In the genomic region with DNA sequence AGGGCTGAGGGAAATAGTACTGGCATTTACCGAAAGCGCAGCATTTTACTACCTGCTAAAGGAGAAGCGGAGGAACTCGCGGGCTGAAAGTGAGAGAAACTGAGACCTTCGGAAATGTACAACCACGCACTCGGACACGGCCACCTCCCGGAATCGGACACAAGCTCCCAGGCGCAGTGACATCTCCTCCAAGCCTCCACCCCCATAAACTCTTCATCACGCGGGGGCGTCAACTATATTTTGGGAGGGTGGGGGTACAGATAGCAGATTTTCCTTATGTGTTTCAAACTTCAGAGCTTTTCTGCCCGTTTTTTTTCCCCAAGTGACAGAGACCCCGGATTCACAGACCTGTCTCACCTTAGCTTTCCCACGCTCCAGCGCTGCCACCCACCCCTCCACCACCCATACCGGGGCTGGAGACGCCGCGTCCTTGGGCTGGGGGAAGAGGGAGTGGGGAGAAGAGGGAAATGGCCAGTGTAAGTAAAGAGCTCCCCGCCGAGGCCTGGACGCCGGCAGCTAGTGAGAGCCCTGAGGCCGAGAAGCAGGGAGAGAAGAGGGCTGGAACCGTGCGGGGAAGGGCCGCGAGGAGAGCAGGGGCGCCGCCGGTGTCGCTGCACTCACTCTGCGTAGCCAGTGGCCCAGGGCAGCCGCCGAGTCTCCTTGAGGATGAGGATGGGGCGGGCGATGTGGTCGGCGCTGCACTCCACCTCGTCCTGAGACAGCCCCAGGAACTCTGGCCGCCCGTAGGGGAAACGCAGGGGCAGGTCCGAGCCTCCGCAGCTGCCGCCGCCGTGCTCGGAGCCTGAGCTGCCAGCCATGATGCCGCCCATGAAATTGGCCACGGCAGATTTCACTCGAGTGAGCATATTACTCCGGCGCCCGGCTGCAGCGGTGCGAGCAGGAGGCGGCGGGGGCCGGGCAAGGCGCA, we compare ENCODE assay signal across 8 cellular contexts.
DNase-seq lines count a peak whose midpoint lies in the region; ATAC-seq and TF ChIP-seq lines count a peak whose summit lies in the region.

No MANE protein-coding gene starts in this region.

- ATAC-seq in HG02798 (IDR thresholded peaks at IDR 0.05; ENCODE audit: poor library complexity, unreplicated experiment), result peak; percentile 47

- TF ChIP-seq CTCF in GM12865 (IDR thresholded peaks at IDR 0.05; ENCODE audit: insufficient read depth, low read depth, low read length, missing control alignments), result no peak

- peak; percentile 71 for DNase-seq in AG08396 (ENCODE audit: low spot score)
- DNase-seq in GM12865 (ENCODE audit: low read depth), result peak; percentile 36
- DNase-seq in NCI-H226, result peak; percentile 42
- peak in 45 of 56 donors; percentile 15 to 81 (median 61) for DNase-seq in amygdala (lab: John Stamatoyannopoulos, UW)
- DNase-seq in hepatic stellate cell (ENCODE audit: low spot score), result peak; percentile 50
- DNase-seq in putamen (ENCODE audit: low spot score), result peak; percentile 68
- DNase-seq in amniotic stem cell (lab: John Stamatoyannopoulos, UW), result no peak

- H3K4me3 ChIP-seq in GM12865 (ENCODE audit: low read depth, low read length), result peak overlapping the region; percentile 68
